Comparison of ENCODE assay signal across 27 cellular contexts in genomic region chr11:78929092-78929905, GRCh38.
A peak's percentile ranks its signal among the peaks of the same experiment; 100 is the strongest.
DNase-seq lines count a peak whose midpoint lies in the region; ATAC-seq and TF ChIP-seq lines count a peak whose summit lies in the region.
"Had no signal": no experiment of that assay in that cellular context is flagged by ENCODE, and none has a peak within 500 bp of the region (broad histone marks: within the 10 kb centered on the region; RNA-seq: fewer than 3 reads in every experiment).

No MANE protein-coding gene starts in this region.

- H3K36me3 Mint-ChIP-seq in WTC11: peaks cover 12% of the 10 kb centered on the region
- H3K36me3 Mint-ChIP-seq: CD8-positive, alpha-beta memory T cell; naive B cell; stimulated activated memory B cell treated with anti-CD40 and anti-IgM and Interleukin-4, amounts not matched to agents 10 μg/mL and 1 μg/mL and 100 μg/mL, for 72 hours had no signal

- H3K4me1 ChIP-seq in iPS-20b (ENCODE audit: insufficient read depth, low read length) (peaks cover 27% of the 10 kb centered on the region), trophoblast cell (ENCODE audit: control insufficient read depth in 1 of 2, insufficient read depth in 2 of 2, low read length in 2 of 2) (peaks cover 6 to 19% of the 10 kb centered on the region in 2 experiments)
- H3K4me1 ChIP-seq: pancreas, spleen had no signal

- H3K27me3 ChIP-seq in iPS-20b (ENCODE audit: insufficient read depth, low read length) (peaks cover 69% of the 10 kb centered on the region), trophoblast cell (ENCODE audit: insufficient read depth, low read length) (no peaks in the 10 kb centered on the region)
- H3K27me3 ChIP-seq: pancreas had no signal

- peak overlapping the region; percentile 48 for H3K4me3 Mint-ChIP-seq in WTC11
- H3K4me3 Mint-ChIP-seq: activated CD4-positive, alpha-beta T cell treated with anti-CD3 and anti-CD28 coated beads, Interleukin-2, amount 10 ng/mL, durations not matched to agents 24 days and 14 days; CD8-positive, alpha-beta memory T cell; naive B cell; stimulated activated memory B cell treated with anti-CD40 and anti-IgM and Interleukin-4, amounts not matched to agents 10 μg/mL and 1 μg/mL and 100 μg/mL, for 72 hours had no signal

- CTCF ChIA-PET in WTC11 (lab: Charles Lee): interaction anchor here (0.6 to 2.8 kb wide), 14 partner anchors 10 to 284 kb away, joined by 3 to 20 read pairs (median 4); no protein-coding TSS in a partner anchor

- H3K4ac ChIP-seq in trophoblast cell (ENCODE audit: low read depth, low read length): no peak overlapping the region

- H3K4me3 ChIP-seq in iPS-20b (ENCODE audit: low read length) (peak overlapping the region; percentile 45), trophoblast cell (ENCODE audit: low read depth, low read length) (no peak overlapping the region)
- H3K4me3 ChIP-seq: coronary artery, pancreas, spleen had no signal

- H3K79me2 ChIP-seq in trophoblast cell (ENCODE audit: control insufficient read depth, insufficient read depth, low read length, poor library complexity): peaks cover 6% of the 10 kb centered on the region

- H3K27ac ChIP-seq in iPS-20b (ENCODE audit: low read length): no peak overlapping the region
- H3K27ac ChIP-seq in trophoblast cell (ENCODE audit: low read depth, low read length): no peak overlapping the region
- H3K27ac ChIP-seq: coronary artery, pancreas, spleen had no signal

- H2AK5ac ChIP-seq in trophoblast cell (ENCODE audit: low read length): peak overlapping the region; percentile 53

- H3K9me3 Mint-ChIP-seq in WTC11: peaks cover 14% of the 10 kb centered on the region
- H3K9me3 Mint-ChIP-seq: activated CD4-positive, alpha-beta T cell treated with anti-CD3 and anti-CD28 coated beads, Interleukin-2, amount 10 ng/mL, durations not matched to agents 24 days and 14 days; stimulated activated memory B cell treated with anti-CD40 and anti-IgM and Interleukin-4, amounts not matched to agents 10 μg/mL and 1 μg/mL and 100 μg/mL, for 72 hours had no signal

- H3K14ac ChIP-seq in trophoblast cell (ENCODE audit: low read length): peak overlapping the region; percentile 53

- H3K79me1 ChIP-seq in trophoblast cell (ENCODE audit: low read length): peaks cover 6% of the 10 kb centered on the region

- peaks cover 7% of the 10 kb centered on the region; the same call in 1 of the 2 replicates for H3K9me3 ChIP-seq in iPS-20b (ENCODE audit: insufficient read depth, low read depth, low read length)
- no peaks in the 10 kb centered on the region for H3K9me3 ChIP-seq in trophoblast cell (ENCODE audit: insufficient read depth, low read depth, low read length)
- H3K9me3 ChIP-seq: pancreas, spleen had no signal

- no peak overlapping the region for H3K4me2 ChIP-seq in trophoblast cell (ENCODE audit: low read length)

- no peak overlapping the region for H2AFZ ChIP-seq in trophoblast cell (ENCODE audit: insufficient read depth, low read length, poor library complexity)

- H3K36me3 ChIP-seq in iPS-20b (ENCODE audit: insufficient read depth, low read depth, low read length) (no peaks in the 10 kb centered on the region; the same call in 1 of the 2 replicates), trophoblast cell (ENCODE audit: control insufficient read depth in 1 of 2, insufficient read depth in 2 of 2, low read length in 2 of 2) (peaks cover 0 to 2% of the 10 kb centered on the region in 2 experiments)
- H3K36me3 ChIP-seq: pancreas, spleen had no signal

- H3K4me1 Mint-ChIP-seq in WTC11: peaks cover 57% of the 10 kb centered on the region
- H3K4me1 Mint-ChIP-seq: activated CD4-positive, alpha-beta T cell treated with anti-CD3 and anti-CD28 coated beads, Interleukin-2, amount 10 ng/mL, durations not matched to agents 24 days and 14 days; CD8-positive, alpha-beta memory T cell; naive B cell; stimulated activated memory B cell treated with anti-CD40 and anti-IgM and Interleukin-4, amounts not matched to agents 10 μg/mL and 1 μg/mL and 100 μg/mL, for 72 hours had no signal

- no peak overlapping the region for H4K8ac ChIP-seq in trophoblast cell (ENCODE audit: low read depth, low read length)

- H3K9ac ChIP-seq in iPS-20b (ENCODE audit: low read depth, low read length) (no peak overlapping the region), trophoblast cell (ENCODE audit: low read length) (no peak overlapping the region)

- H2BK12ac ChIP-seq in trophoblast cell (ENCODE audit: low read length): peak overlapping the region; percentile 50

- DNase-seq in NCI-H2107 treated with DMSO at 0.1 percent for 48 hours (lab: John Stamatoyannopoulos, UW; ENCODE audit: unreplicated experiment): peak; percentile 71
- no peak for DNase-seq in NCI-H2107 (lab: John Stamatoyannopoulos, UW)
- peak; percentile 52 for DNase-seq in WTC11 (ENCODE audit: low spot score)
- DNase-seq in trophoblast cell: no peak
- DNase-seq in NCI-H2029 treated with DMSO at 0.1 percent for 48 hours (lab: John Stamatoyannopoulos, UW): no peak
- DNase-seq: activated CD4-positive, alpha-beta T cell treated with anti-CD3 and anti-CD28 coated beads, Interleukin-2, amount 10 ng/mL, durations not matched to agents 24 days and 14 days; activated naive CD4-positive, alpha-beta T cell treated with Interleukin-2 at 50 U/mL for 16 hours; activated T-cell treated with anti-CD3 and anti-CD28 coated beads, Interleukin-2, amount 50 U/mL, for 48 hours; AML-193; CD8-positive, alpha-beta memory T cell; GOT3; mesenchymal stem cell; naive B cell; NCI-H1092 treated with DMSO at 0.1 percent for 48 hours; NCI-H774; OCI-M1; pancreas; right cardiac atrium; spleen; stimulated activated CD4-positive, alpha-beta T cell treated with anti-CD3 and anti-CD28 coated beads, Interleukin-2, amount 100 ng/mL, for 48 hours had no signal

- H2BK5ac ChIP-seq in trophoblast cell (ENCODE audit: low read depth, low read length, poor library complexity): no peak overlapping the region

- peak overlapping the region; percentile 53 for H3K27ac Mint-ChIP-seq in WTC11
- H3K27ac Mint-ChIP-seq: activated CD4-positive, alpha-beta T cell treated with anti-CD3 and anti-CD28 coated beads, Interleukin-2, amount 10 ng/mL, durations not matched to agents 24 days and 14 days; CD8-positive, alpha-beta memory T cell; naive B cell; stimulated activated memory B cell treated with anti-CD40 and anti-IgM and Interleukin-4, amounts not matched to agents 10 μg/mL and 1 μg/mL and 100 μg/mL, for 72 hours had no signal

- ATAC-seq in WTC11 (peak; percentile 94), GM21717 (IDR thresholded peaks at IDR 0.05; ENCODE audit: unreplicated experiment) (no peak)
- ATAC-seq in activated CD4-positive, CD25-positive, alpha-beta regulatory T cell treated with anti-CD3 and anti-CD28 coated beads, Interleukin-2, amount 50 U/mL, for 24 hours: no peak
- ATAC-seq: left lobe of liver; pancreas; right cardiac atrium; SK-N-SH treated with all-trans-retinoic acid at 6 μM for 48 hours; stimulated activated memory B cell treated with anti-CD40 and anti-IgM and Interleukin-4, amounts not matched to agents 10 μg/mL and 1 μg/mL and 100 μg/mL, for 72 hours had no signal

- peak overlapping the region; percentile 55 for H4K91ac ChIP-seq in trophoblast cell (ENCODE audit: low read depth, low read length)

- H4K12ac ChIP-seq in trophoblast cell (ENCODE audit: low read depth, low read length): no peak overlapping the region

- peak overlapping the region; percentile 38 for H3K18ac ChIP-seq in trophoblast cell (ENCODE audit: low read length)

- no peak overlapping the region for H3K23ac ChIP-seq in trophoblast cell (ENCODE audit: low read length)

- H2BK120ac ChIP-seq in trophoblast cell (ENCODE audit: insufficient read depth, low read length, poor library complexity): no peak overlapping the region

- no CpG with 5 or more reads among the region's 5 CpGs for WGBS in trophoblast cell (ENCODE audit: extremely low coverage, insufficient coverage, insufficient read length)

- no peak for TF ChIP-seq CTCF in WTC11 (IDR thresholded peaks at IDR 0.05)

- H3K27me3 Mint-ChIP-seq in WTC11 (ENCODE audit: low read depth): peaks cover 97% of the 10 kb centered on the region

- POLR2A ChIA-PET in WTC11 (lab: Charles Lee): interaction anchor here (1.1 kb wide), 1 partner anchor 12 kb away, joined by 3 read pairs; no protein-coding TSS in a partner anchor

TF ChIP-seq in WTC11, 78 proteins besides CTCF, POLR2A, EP300 and RAD21:
- no peak for TF ChIP-seq USF2 (CRISPR knock-in tag; IDR thresholded peaks at IDR 0.05)
- TF ChIP-seq FOXK1 (CRISPR knock-in tag; IDR thresholded peaks at IDR 0.05): peak; percentile 42; the same call in 1 of the 2 replicates
- TF ChIP-seq KAT7 (CRISPR knock-in tag; IDR thresholded peaks at IDR 0.05; ENCODE audit: borderline replicate concordance): no peak
- TF ChIP-seq TEAD1 (CRISPR knock-in tag; IDR thresholded peaks at IDR 0.05): peak; percentile 81; the same call in 1 of the 2 replicates
- TF ChIP-seq ZNF423 (CRISPR knock-in tag; IDR thresholded peaks at IDR 0.05): peak; percentile 80
- 0 out of 2 replicates have a peak, but pooled peaks have one; percentile 15 for TF ChIP-seq MAX (CRISPR knock-in tag; IDR thresholded peaks at IDR 0.05)
- 0 out of 2 replicates have a peak, but pooled peaks have one; percentile 28 for TF ChIP-seq SP1 (CRISPR knock-in tag; conservative IDR thresholded peaks at IDR 0.05)
- no peak; the same call in 1 of the 2 replicates for TF ChIP-seq HMGXB4 (CRISPR knock-in tag; IDR thresholded peaks at IDR 0.05)

Comparison
In these comparisons a context has a peak if more than half of its experiments do, and no peak if none do; other contexts are left out.
1. DNase-seq: peak in NCI-H2107 treated with DMSO at 0.1 percent for 48 hours (single experiment) and WTC11 (single experiment); none in NCI-H2107 (single experiment), trophoblast cell (0 of 2) and NCI-H2029 treated with DMSO at 0.1 percent for 48 hours (single experiment).